ENCODE assay signal across 12 cellular contexts in the genomic region with DNA sequence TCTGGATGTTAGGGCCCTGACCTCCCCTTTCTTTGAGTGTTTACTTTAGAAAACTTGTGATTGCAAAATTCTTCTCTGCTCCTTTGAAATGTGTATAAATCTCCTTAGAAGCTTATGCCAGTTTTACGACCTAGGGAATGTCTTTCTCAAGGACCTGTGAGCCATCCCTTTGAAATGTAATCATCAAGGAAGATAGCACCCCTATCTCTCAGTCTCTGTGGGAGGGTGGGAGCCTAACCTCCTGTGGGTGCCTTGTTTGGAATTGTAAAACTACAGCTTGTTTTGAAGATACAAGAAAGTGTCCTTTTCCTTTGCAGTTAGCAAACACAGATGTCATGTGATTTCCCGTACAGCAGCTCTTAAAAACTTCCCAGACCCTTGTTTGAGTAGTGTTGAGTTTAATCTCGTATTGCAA. TPM values are rescaled to one million over a fixed set of nuclear protein-coding genes. Genes with fewer than 3 reads are reported as not detected.
DNase-seq lines count a peak whose midpoint lies in the region; ATAC-seq, FAIRE-seq and TF ChIP-seq lines count a peak whose summit lies in the region.
"Had no signal": no experiment of that assay in that cellular context is flagged by ENCODE, and none has a peak within 500 bp of the region (broad histone marks: within the 10 kb centered on the region; RNA-seq: fewer than 3 reads in every experiment).

No MANE protein-coding gene starts in this region.

- H3K9me1 ChIP-seq in K562 (ENCODE audit: control insufficient read depth, insufficient read depth, low read length): no peaks in the 10 kb centered on the region

- H3K4me3 ChIP-seq in K562: peak overlapping the region; percentile 73; the same call in 1 of the 2 replicates
- peak overlapping the region in 1 of 2 donors; percentile 86 for H3K4me3 ChIP-seq in muscle layer of colon (ENCODE audit: low read depth in 1 of 2, low read length in 2 of 2)
- no peak overlapping the region for H3K4me3 ChIP-seq in BE2C (ENCODE audit: low read depth, low read length)

- TF ChIP-seq POLR2A in K562 (conservative IDR thresholded peaks at IDR 0.05): no peak

- H3K9me3 ChIP-seq in K562 (replicated peaks; ENCODE audit: control insufficient read depth, insufficient read depth, low read depth, low read length): peaks cover 2% of the 10 kb centered on the region; the same call in 1 of the 2 replicates
- no peaks in the 10 kb centered on the region for H3K9me3 ChIP-seq in muscle layer of colon (ENCODE audit: low read length)
- no peaks in the 10 kb centered on the region for H3K9me3 ChIP-seq in BE2C

- H3K36me3 ChIP-seq in K562 (ENCODE audit: control insufficient read depth, insufficient read depth, low read length) (no peaks in the 10 kb centered on the region; the same call in 2 of the 3 replicates), muscle layer of colon (ENCODE audit: insufficient read depth, low read length) (no peaks in the 10 kb centered on the region), BE2C (no peaks in the 10 kb centered on the region)

- BruUV-seq in K562 (replicated peaks; lab: Mats Ljungman, UMichigan): no TSS peak

- 30% methylated on average over 3 of the region's 3 CpGs for WGBS in K562 (ENCODE audit: insufficient coverage, low coverage, missing lambda C conversion rate)

- H2AFZ ChIP-seq in K562 (ENCODE audit: low read depth, low read length): no peak overlapping the region

- ATAC-seq in K562 (no peak), GM21528 (IDR thresholded peaks at IDR 0.05; ENCODE audit: low FRiP score, unreplicated experiment) (no peak)

- H3K27me3 ChIP-seq in K562 (ENCODE audit: control insufficient read depth in 2 of 2, insufficient read depth in 2 of 2, low read length in 2 of 2) (no peaks in the 10 kb centered on the region), muscle layer of colon (ENCODE audit: control insufficient read depth in 1 of 2, insufficient read depth in 2 of 2, low read length in 2 of 2) (no peaks in the 10 kb centered on the region), BE2C (peaks cover 15% of the 10 kb centered on the region)

- TF ChIP-seq EP300 in K562 (IDR thresholded peaks at IDR 0.05; ENCODE audit: low read length): no peak

- CTCF ChIA-PET in K562 (lab: Yijun Ruan, JAX; ENCODE audit: low intra/inter-chr PET ratio): interaction anchor here (0.5 kb wide), 1 partner anchor 404 kb away, joined by 3 read pairs; no protein-coding TSS in a partner anchor

- peak overlapping the region in 1 of 2 experiments; percentile 100; a peak in 2 of 4 replicates for H3K9ac ChIP-seq in K562 (ENCODE audit: insufficient read depth in 1 of 2, low read depth in 2 of 2, low read length in 2 of 2)
- peak overlapping the region; percentile 2 for H3K9ac ChIP-seq in muscle layer of colon (ENCODE audit: low read length)

- DNase-seq in stimulated activated CD4-positive, alpha-beta T cell treated with anti-CD3 and anti-CD28 coated beads, Interleukin-2, amount 100 ng/mL, for 4 hours (ENCODE audit: low read depth): peak; percentile 24
- no peak for DNase-seq in stimulated activated CD4-positive, alpha-beta T cell treated with anti-CD3 and anti-CD28 coated beads, Interleukin-2, amount 100 ng/mL, for 24 hours
- DNase-seq in K562 (ENCODE audit: extremely low read depth in 1 of 4, low spot score in 3 of 4): no peak
- DNase-seq in NCI-H2227 (lab: John Stamatoyannopoulos, UW; ENCODE audit: unreplicated experiment): no peak
- DNase-seq in NCI-H2171 treated with DMSO at 0.1 percent for 48 hours (lab: John Stamatoyannopoulos, UW): no peak
- no peak for DNase-seq in BE2C
- DNase-seq: DND-41, NCI-H510A, small intestine had no signal

- POLR2A ChIA-PET in K562 (lab: Yijun Ruan, JAX): interaction anchor here (0.5 to 2.1 kb wide), 12 partner anchors 11 to 627 kb away, joined by 3 to 8 read pairs (median 3); no protein-coding TSS in a partner anchor

- FAIRE-seq in K562 (lab: Jason Lieb, UNC): peak; percentile 37
- FAIRE-seq: frontal cortex, small intestine had no signal

- H3K27ac ChIP-seq in K562 (ENCODE audit: extremely low read depth, low read depth, low read length) (peak overlapping the region; percentile 3; the same call in 1 of the 3 replicates), muscle layer of colon (ENCODE audit: low read depth, low read length) (peak overlapping the region; percentile 80)

- TF ChIP-seq CTCF in K562 (IDR thresholded peaks at IDR 0.05 in 2 of 3, conservative IDR thresholded peaks at IDR 0.05 in 1 of 3; ENCODE audit: insufficient read depth in 2 of 3, low read depth in 1 of 3, low read length in 3 of 3) (no peak), BE2C (IDR thresholded peaks at IDR 0.05; ENCODE audit: low read depth, low read length) (no peak)

- peak overlapping the region; percentile 99 for H3K4me2 ChIP-seq in K562 (ENCODE audit: insufficient read depth, low read length)

- H4K20me1 ChIP-seq in K562 (replicated peaks; ENCODE audit: control insufficient read depth, insufficient read depth, low read length): no peaks in the 10 kb centered on the region

- in situ Hi-C loops in K562 (cut with MboI): no loop called here

- intact Hi-C loops in K562 (cut with micrococcal nuclease): loop anchor here (2.0 kb wide), 1 partner anchor 151 kb away; the partner anchor contains the start of gene ZNF641

- H3K4me1 ChIP-seq in K562 (replicated peaks in 1 of 2; ENCODE audit: control insufficient read depth in 2 of 2, insufficient read depth in 2 of 2, low read length in 2 of 2) (peaks cover 4 to 9% of the 10 kb centered on the region in 2 experiments; a peak in 3 of 5 replicates), muscle layer of colon (ENCODE audit: insufficient read depth, low read length) (peaks cover 13% of the 10 kb centered on the region), BE2C (peaks cover 7% of the 10 kb centered on the region)

- H3K79me2 ChIP-seq in K562 (ENCODE audit: control insufficient read depth, insufficient read depth, low read length): peaks cover 22% of the 10 kb centered on the region

- TF ChIP-seq RAD21 in K562 (CRISPR knock-in tag; conservative IDR thresholded peaks at IDR 0.05 in 1 of 2, IDR thresholded peaks at IDR 0.05 in 1 of 2): no peak

RNA-seq across cellular contexts. Expression of gene OR10AD1, which starts 3.3 kb away (rescaled TPM):
- not detected in 2 replicates for total RNA-seq in K562 (2011; cell fraction: chromatin; rRNA removed; ENCODE audit: low replicate concordance)
- total RNA-seq in K562 (2011; cell fraction: nucleolus; rRNA removed): 0.33 TPM in 1 of 2 replicates, not detected in the other
- total RNA-seq in K562 (2011; cell fraction: nucleoplasm; rRNA removed): not detected in 2 replicates
- total RNA-seq in K562 (2014; rRNA removed): not detected in 2 replicates
- not detected in 2 replicates for total RNA-seq in K562 (2014; rRNA removed; fragmentation: Illumina TruSeq; extraction: Trizol)
- total RNA-seq in K562 (2015; rRNA removed; fragmentation: Illumina TruSeq; extraction: Trizol): not detected in 2 replicates
- total RNA-seq in K562 (2021): not detected in 2 replicates
- not detected in 2 replicates for polyA plus RNA-seq in K562 (2011; rRNA removed)
- polyA plus RNA-seq in K562 (2011; cell fraction: cytosol; rRNA removed): not detected in 2 replicates
- polyA plus RNA-seq in K562 (2011; cell fraction: nucleus; rRNA removed): not detected in 2 replicates
- polyA plus RNA-seq in K562 (2012): 0.21 and 0.76 TPM in 2 replicates
- polyA plus RNA-seq in K562 (2014; fragmentation: Illumina TruSeq; extraction: Trizol): not detected in 2 replicates
- not detected for polyA plus RNA-seq in K562 (2014; fragmentation: Nextera tagmentation; extraction: Ambion mirVana)
- polyA plus RNA-seq in K562 (2014; rRNA removed): not detected in 2 replicates
- not detected in 2 replicates for polyA minus RNA-seq in K562 (2011; rRNA and poly(A)+ RNA removed)
- not detected in 2 replicates for polyA minus RNA-seq in K562 (2011; cell fraction: cytosol; rRNA and poly(A)+ RNA removed)
- not detected in 2 replicates for polyA minus RNA-seq in K562 (2011; cell fraction: nucleus; rRNA and poly(A)+ RNA removed)
- not detected for polyA plus RNA-seq in BE2C (2012; ENCODE audit: insufficient read depth, insufficient read length, low read depth)
- total RNA-seq: frontal cortex had no signal
- polyA plus RNA-seq: small intestine had no signal

RNA-seq across cellular contexts. Expression of gene CCDC184, which starts 16.3 kb away (rescaled TPM):
- not detected in 2 replicates for total RNA-seq in K562 (2011; cell fraction: chromatin; rRNA removed; ENCODE audit: low replicate concordance)
- not detected in 2 replicates for total RNA-seq in K562 (2011; cell fraction: nucleolus; rRNA removed)
- total RNA-seq in K562 (2011; cell fraction: nucleoplasm; rRNA removed): not detected in 2 replicates
- 0.04 TPM in 1 of 2 replicates, not detected in the other for total RNA-seq in K562 (2014; rRNA removed)
- total RNA-seq in K562 (2014; rRNA removed; fragmentation: Illumina TruSeq; extraction: Trizol): not detected in 2 replicates
- total RNA-seq in K562 (2015; rRNA removed; fragmentation: Illumina TruSeq; extraction: Trizol): not detected in 2 replicates
- 0.09 and 0.18 TPM in 2 replicates for total RNA-seq in K562 (2021)
- polyA plus RNA-seq in K562 (2011; rRNA removed): not detected in 2 replicates
- not detected in 2 replicates for polyA plus RNA-seq in K562 (2011; cell fraction: cytosol; rRNA removed)
- polyA plus RNA-seq in K562 (2011; cell fraction: nucleus; rRNA removed): not detected in 2 replicates
- polyA plus RNA-seq in K562 (2012): 0.03 and 0.17 TPM in 2 replicates
- polyA plus RNA-seq in K562 (2014; fragmentation: Illumina TruSeq; extraction: Trizol): not detected in 2 replicates
- not detected for polyA plus RNA-seq in K562 (2014; fragmentation: Nextera tagmentation; extraction: Ambion mirVana)
- not detected in 2 replicates for polyA plus RNA-seq in K562 (2014; rRNA removed)
- polyA minus RNA-seq in K562 (2011; rRNA and poly(A)+ RNA removed): not detected in 2 replicates
- not detected in 2 replicates for polyA minus RNA-seq in K562 (2011; cell fraction: cytosol; rRNA and poly(A)+ RNA removed)
- polyA minus RNA-seq in K562 (2011; cell fraction: nucleus; rRNA and poly(A)+ RNA removed): not detected in 2 replicates
- 1.7 TPM for polyA plus RNA-seq in BE2C (2012; ENCODE audit: insufficient read depth, insufficient read length, low read depth)

RNA-seq across cellular contexts. Expression of gene ASB8, which starts 42.5 kb away (rescaled TPM):
- 29.0 and 38.0 TPM in 2 replicates for total RNA-seq in K562 (2011; cell fraction: chromatin; rRNA removed; ENCODE audit: low replicate concordance)
- 15.8 and 18.7 TPM in 2 replicates for total RNA-seq in K562 (2011; cell fraction: nucleolus; rRNA removed)
- 25.8 and 32.9 TPM in 2 replicates for total RNA-seq in K562 (2011; cell fraction: nucleoplasm; rRNA removed)
- total RNA-seq in K562 (2014; rRNA removed): 13.3 and 24.2 TPM in 2 replicates
- total RNA-seq in K562 (2014; rRNA removed; fragmentation: Illumina TruSeq; extraction: Trizol): 19.6 and 30.6 TPM in 2 replicates
- 18.9 and 21.2 TPM in 2 replicates for total RNA-seq in K562 (2015; rRNA removed; fragmentation: Illumina TruSeq; extraction: Trizol)
- total RNA-seq in K562 (2021): 18.6 and 21.6 TPM in 2 replicates
- 25.1 and 26.2 TPM in 2 replicates for polyA plus RNA-seq in K562 (2011; rRNA removed)
- 19.1 and 23.0 TPM in 2 replicates for polyA plus RNA-seq in K562 (2011; cell fraction: cytosol; rRNA removed)
- polyA plus RNA-seq in K562 (2011; cell fraction: nucleus; rRNA removed): 13.0 and 17.0 TPM in 2 replicates
- 17.3 and 20.3 TPM in 2 replicates for polyA plus RNA-seq in K562 (2012)
- 19.8 and 21.0 TPM in 2 replicates for polyA plus RNA-seq in K562 (2014; fragmentation: Illumina TruSeq; extraction: Trizol)
- polyA plus RNA-seq in K562 (2014; fragmentation: Nextera tagmentation; extraction: Ambion mirVana): 10 to 100 TPM; 20.0 to 29.0 TPM
- 15.8 and 24.4 TPM in 2 replicates for polyA plus RNA-seq in K562 (2014; rRNA removed)
- 21.1 and 22.8 TPM in 2 replicates for polyA minus RNA-seq in K562 (2011; rRNA and poly(A)+ RNA removed)
- 10.3 and 18.6 TPM in 2 replicates for polyA minus RNA-seq in K562 (2011; cell fraction: cytosol; rRNA and poly(A)+ RNA removed)
- 10.5 and 11.2 TPM in 2 replicates for polyA minus RNA-seq in K562 (2011; cell fraction: nucleus; rRNA and poly(A)+ RNA removed)
- 43.2 TPM for polyA plus RNA-seq in BE2C (2012; ENCODE audit: insufficient read depth, insufficient read length, low read depth)
